16 cellular contexts compared by ENCODE assay signal in the genomic region with DNA sequence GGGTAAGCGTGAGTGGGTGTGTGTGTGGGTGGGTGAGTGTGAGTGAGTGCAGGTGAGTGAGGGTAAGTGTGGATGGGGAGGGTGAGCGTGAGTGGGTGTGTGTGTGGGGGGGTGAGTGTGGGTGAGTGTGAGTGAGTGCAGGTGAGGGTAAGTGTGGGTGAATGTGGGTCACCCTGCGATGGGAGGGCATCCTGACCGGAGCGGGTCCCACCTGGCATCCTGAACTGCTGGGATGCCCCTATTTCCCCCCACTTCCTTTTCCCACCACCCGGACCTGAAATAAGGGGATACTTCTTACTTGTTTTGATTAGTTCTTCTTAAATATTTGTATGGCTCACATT.
"Had no signal": no experiment of that assay in that cellular context is flagged by ENCODE, and none has a peak within 500 bp of the region (broad histone marks: within the 10 kb centered on the region; RNA-seq: fewer than 3 reads in every experiment).

No MANE protein-coding gene starts in this region.

- ATAC-seq: foreskin keratinocyte had no signal

- DNase-seq: effector memory CD8-positive, alpha-beta T cell; erythroblast; foreskin keratinocyte; kidney; left cardiac atrium; left ventricle myocardium inferior; mesenchymal stem cell; midbrain; ovary; small intestine; stimulated activated CD4-positive, alpha-beta T cell treated with anti-CD3 and anti-CD28 coated beads, Interleukin-2, amount 100 ng/mL, for 48 hours; testis; transverse colon had no signal

- H3K4me3 ChIP-seq: left ventricle myocardium inferior, lung, ovary, right atrium auricular region, testis, transverse colon had no signal

- H3K9me3 ChIP-seq: left ventricle myocardium inferior, ovary, right atrium auricular region, testis, transverse colon had no signal

- H3K27ac ChIP-seq: foreskin keratinocyte, left ventricle myocardium inferior, right atrium auricular region, testis, transverse colon had no signal

- H3K27ac Mint-ChIP-seq: stimulated activated naive CD8-positive, alpha-beta T cell treated with anti-CD3 and anti-CD28 coated beads, Interleukin-15, Interleukin-2, amounts not matched to agents 100 ng/mL and 50 ng/mL, for 24 hours had no signal

- H3K27me3 ChIP-seq: ovary, right atrium auricular region, testis had no signal

- H3K36me3 ChIP-seq: left ventricle myocardium inferior, ovary, right atrium auricular region, transverse colon had no signal

- H3K4me1 ChIP-seq: foreskin keratinocyte, left ventricle myocardium inferior, right atrium auricular region, transverse colon had no signal

- H3K4me3 Mint-ChIP-seq: effector memory CD8-positive, alpha-beta T cell; stimulated activated naive CD8-positive, alpha-beta T cell treated with anti-CD3 and anti-CD28 coated beads, Interleukin-15, Interleukin-2, amounts not matched to agents 100 ng/mL and 50 ng/mL, for 24 hours had no signal
